Comparison of ENCODE assay signal across 9 cellular contexts in genomic region chr11:35617316-35617686, GRCh38. TPM values are rescaled to one million over a fixed set of nuclear protein-coding genes. Genes with fewer than 3 reads are reported as not detected.
DNase-seq lines count a peak whose midpoint lies in the region; ATAC-seq and TF ChIP-seq lines count a peak whose summit lies in the region.
"Had no signal": no experiment of that assay in that cellular context is flagged by ENCODE, and none has a peak within 500 bp of the region (broad histone marks: within the 10 kb centered on the region; RNA-seq: fewer than 3 reads in every experiment).

No MANE protein-coding gene starts in this region.

- peak overlapping the region; percentile 93 for H3K27ac ChIP-seq in PC-3 (ENCODE audit: low read length)
- peak overlapping the region in 50 of 59 donors; percentile 16 to 87 (median 78) for H3K27ac ChIP-seq in dorsolateral prefrontal cortex

- no peaks in the 10 kb centered on the region for H3K27me3 ChIP-seq in PC-3 (ENCODE audit: low read length)
- no peaks in the 10 kb centered on the region for H3K27me3 ChIP-seq in dorsolateral prefrontal cortex

- H3K79me2 ChIP-seq in PC-3 (ENCODE audit: low read length) = peaks cover 36% of the 10 kb centered on the region

- no peaks in the 10 kb centered on the region for H3F3A ChIP-seq in PC-3 (ENCODE audit: low read length, unreplicated experiment)

- H3K36me3 Mint-ChIP-seq in nephron (ENCODE audit: low read depth) = no peaks in the 10 kb centered on the region

- POLR2A ChIA-PET in PC-3 (lab: Charles Lee; ENCODE audit: unreplicated experiment) = no interaction called here

- H3K4me1 Mint-ChIP-seq in nephron = peaks cover 51% of the 10 kb centered on the region

- TF ChIP-seq CTCF in AG10803 (conservative IDR thresholded peaks at IDR 0.05; ENCODE audit: low read length) (no peak), PC-3 (conservative IDR thresholded peaks at IDR 0.05; ENCODE audit: low read depth, low read length) (no peak), dorsolateral prefrontal cortex (IDR thresholded peaks at IDR 0.05 in 54 of 56, conservative IDR thresholded peaks at IDR 0.05 in 2 of 56; ENCODE audit: low read depth in 1 of 56, partially characterized antibody in 56 of 56) (no peak), nephron (IDR thresholded peaks at IDR 0.05; ENCODE audit: unreplicated experiment in 3 of 3) (no peak)

- no peaks in the 10 kb centered on the region for H3K9me2 ChIP-seq in PC-3 (replicated peaks; ENCODE audit: low read length)

- H3K4me1 ChIP-seq in PC-3 (ENCODE audit: insufficient read depth, low read length) = peaks cover 47% of the 10 kb centered on the region

- CTCF ChIA-PET in PC-3 (lab: Charles Lee) = interaction anchor here (1.2 kb wide), 1 partner anchor 205 kb away, joined by 11 read pairs; no protein-coding TSS in a partner anchor

- no TSS peak for BruUV-seq in PC-3 (replicated peaks; lab: Mats Ljungman, UMichigan)

- peak overlapping the region; percentile 89 to 90 (median 89) for H3K4me3 Mint-ChIP-seq in nephron

- intact Hi-C loops in PC-3 (cut with micrococcal nuclease) = loop anchor here (1.0 to 10.0 kb wide), 9 partner anchors 45 to 650 kb away; partner anchors contain the start of genes LDLRAD3 and TRIM44
- intact Hi-C loops in dorsolateral prefrontal cortex (cut with DNase I) = loop anchor here (2.0 to 10.0 kb wide), 10 partner anchors 46 to 878 kb away; partner anchors contain the start of gene TRIM44 (in 1 of the 2)
- intact Hi-C loops in head of caudate nucleus (cut with DNase I) = loop anchor here (5.0 to 10.0 kb wide), 4 partner anchors 205 to 858 kb away; no protein-coding TSS in a partner anchor

- peak overlapping the region; percentile 91 for H3K4me2 ChIP-seq in PC-3 (ENCODE audit: low read length)

- H3K36me3 ChIP-seq in PC-3 (ENCODE audit: low read depth, low read length) = no peaks in the 10 kb centered on the region

- ATAC-seq in PC-3 (no peak), HG02763 (IDR thresholded peaks at IDR 0.05; ENCODE audit: unreplicated experiment) (no peak)

- DNase-seq in AG10803 (ENCODE audit: low read depth) (no peak), PC-3 (no peak), dorsolateral prefrontal cortex (no peak), NCI-H510A treated with DMSO at 0.1 percent for 48 hours (lab: John Stamatoyannopoulos, UW) (no peak), NCI-H82 treated with DMSO at 0.1 percent for 48 hours (lab: John Stamatoyannopoulos, UW; ENCODE audit: unreplicated experiment) (no peak), head of caudate nucleus (no peak)
- DNase-seq: stimulated activated naive CD4-positive, alpha-beta T cell had no signal

- peak overlapping the region; percentile 44 for H2AFZ ChIP-seq in PC-3 (ENCODE audit: low read length)

- H3K9me3 ChIP-seq in PC-3 (ENCODE audit: low read length) = no peaks in the 10 kb centered on the region

- H3K9me3 Mint-ChIP-seq in nephron = no peaks in the 10 kb centered on the region

- peaks cover 7% of the 10 kb centered on the region for H4K20me1 ChIP-seq in PC-3 (ENCODE audit: low read length)

- H3K4me3 ChIP-seq in AG10803 (ENCODE audit: low read length) (peak overlapping the region; percentile 68), PC-3 (ENCODE audit: low read length) (peak overlapping the region; percentile 88), dorsolateral prefrontal cortex (peak overlapping the region in 57 of 59 donors; percentile 53 to 83 (median 71))

- peak overlapping the region; percentile 86 for H3K9ac ChIP-seq in PC-3 (ENCODE audit: low read length)

- H3K27me3 Mint-ChIP-seq in nephron (ENCODE audit: low read depth) = no peaks in the 10 kb centered on the region

- H3K27ac Mint-ChIP-seq in nephron = peak overlapping the region; percentile 90 to 95 (median 94)

RNA-seq across cellular contexts. Expression of gene FJX1, which starts 1.0 kb away (rescaled TPM):
- total RNA-seq in PC-3 (2014; rRNA removed) (71.4 and 97.1 TPM in 2 replicates), dorsolateral prefrontal cortex (10 to 100 TPM in 82 of 120 experiments, 1 to 10 TPM in 38; 4.2 to 34.9 (median 12.1) TPM)

RNA-seq across cellular contexts. Expression of gene TRIM44, which starts 45.3 kb away (rescaled TPM):
- total RNA-seq in PC-3 (2014; rRNA removed) (14.0 TPM in 2 replicates), dorsolateral prefrontal cortex (100 to 1,000 TPM in 108 of 120 experiments, 10 to 100 TPM in 12; 74.7 to 169 (median 126) TPM)
